ENCODE assay signal across 16 cellular contexts in the genomic region with DNA sequence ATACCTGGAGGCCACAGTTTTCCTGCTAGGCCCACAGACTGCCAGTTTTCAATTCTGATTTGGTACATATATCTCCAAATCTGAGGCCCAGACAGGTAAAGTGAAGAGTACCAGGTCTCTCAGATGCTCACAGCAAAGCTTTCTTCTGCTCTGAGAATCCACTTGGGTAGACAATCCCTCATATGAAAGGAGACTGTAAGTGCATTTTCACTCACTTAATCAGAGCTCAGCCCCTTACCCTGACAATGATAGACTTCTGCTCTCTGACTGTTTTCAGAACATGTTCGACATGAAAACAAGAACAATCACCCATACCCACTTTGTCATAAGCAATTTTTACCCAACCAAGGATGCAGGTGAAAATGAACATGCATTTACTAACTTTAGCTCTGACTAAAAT. TPM values are rescaled to one million over a fixed set of nuclear protein-coding genes. Genes with fewer than 3 reads are reported as not detected.
DNase-seq lines count a peak whose midpoint lies in the region; ATAC-seq and TF ChIP-seq lines count a peak whose summit lies in the region.
"Had no signal": no experiment of that assay in that cellular context is flagged by ENCODE, and none has a peak within 500 bp of the region (broad histone marks: within the 10 kb centered on the region; RNA-seq: fewer than 3 reads in every experiment).

No MANE protein-coding gene starts in this region.

- TF ChIP-seq EP300 in transverse colon (IDR thresholded peaks at IDR 0.05; ENCODE audit: low read depth) (no peak), upper lobe of left lung (IDR thresholded peaks at IDR 0.05) (no peak)

- no peaks in the 10 kb centered on the region for H3K27me3 Mint-ChIP-seq in activated naive CD4-positive, alpha-beta T cell treated with anti-CD3 and anti-CD28 coated beads, Interleukin-2, amount 50 U/mL, for 24 hours
- H3K27me3 Mint-ChIP-seq: stimulated activated memory B cell treated with anti-CD40 and anti-IgM and Interleukin-4, amounts not matched to agents 10 μg/mL and 1 μg/mL and 100 μg/mL, for 72 hours had no signal

- in situ Hi-C loops in transverse colon (cut with MboI; ENCODE audit: low pct_ligation_motif_present in 1 of 4, low pct_unique_long_range_greater_than_20kb in 1 of 4, low sequenced_read_pairs in 3 of 4) = no loop called here

- H3K36me3 ChIP-seq in Peyer's patch (no peaks in the 10 kb centered on the region), colonic mucosa (no peaks in the 10 kb centered on the region), transverse colon (no peaks in the 10 kb centered on the region), upper lobe of left lung (no peaks in the 10 kb centered on the region)
- H3K36me3 ChIP-seq: breast epithelium had no signal

- H3K9me3 Mint-ChIP-seq in activated naive CD4-positive, alpha-beta T cell treated with anti-CD3 and anti-CD28 coated beads, Interleukin-2, amount 50 U/mL, for 24 hours = no peaks in the 10 kb centered on the region
- H3K9me3 Mint-ChIP-seq: stimulated activated memory B cell treated with anti-CD40 and anti-IgM and Interleukin-4, amounts not matched to agents 10 μg/mL and 1 μg/mL and 100 μg/mL, for 72 hours had no signal

- peak overlapping the region; percentile 49 for H3K4me3 Mint-ChIP-seq in activated naive CD4-positive, alpha-beta T cell treated with anti-CD3 and anti-CD28 coated beads, Interleukin-2, amount 50 U/mL, for 24 hours
- H3K4me3 Mint-ChIP-seq: stimulated activated memory B cell treated with anti-CD40 and anti-IgM and Interleukin-4, amounts not matched to agents 10 μg/mL and 1 μg/mL and 100 μg/mL, for 72 hours had no signal

- peaks cover 0 to 52% (median 16%) of the 10 kb centered on the region in 4 donors for H3K4me1 ChIP-seq in Peyer's patch
- H3K4me1 ChIP-seq in colonic mucosa = peaks cover 11% of the 10 kb centered on the region
- peaks cover 6 to 89% (median 60%) of the 10 kb centered on the region in 4 donors for H3K4me1 ChIP-seq in transverse colon
- H3K4me1 ChIP-seq in upper lobe of left lung = peaks cover 9 to 15% (median 13%) of the 10 kb centered on the region in 4 donors
- H3K4me1 ChIP-seq: breast epithelium had no signal

- DNase-seq in activated naive CD4-positive, alpha-beta T cell (lab: John Stamatoyannopoulos, UW) = no peak
- DNase-seq in Peyer's patch (no peak), colonic mucosa (no peak), transverse colon (no peak), DMS79 (lab: John Stamatoyannopoulos, UW) (no peak), upper lobe of left lung (no peak)
- DNase-seq: activated CD4-positive, CD25-positive, alpha-beta regulatory T cell; hippocampal formation; MV-4-11; NCI-H2081 treated with DMSO at 0.1 percent for 48 hours had no signal

- no peaks in the 10 kb centered on the region for H3K9me3 ChIP-seq in Peyer's patch
- H3K9me3 ChIP-seq in colonic mucosa = no peaks in the 10 kb centered on the region
- no peaks in the 10 kb centered on the region for H3K9me3 ChIP-seq in transverse colon
- no peaks in the 10 kb centered on the region for H3K9me3 ChIP-seq in upper lobe of left lung
- H3K9me3 ChIP-seq: breast epithelium had no signal

- no peak for ATAC-seq in GM18505 (IDR thresholded peaks at IDR 0.05; ENCODE audit: unreplicated experiment)
- no peak for ATAC-seq in upper lobe of left lung (ENCODE audit: low FRiP score in 2 of 2)
- ATAC-seq: stimulated activated memory B cell treated with anti-CD40 and anti-IgM and Interleukin-4, amounts not matched to agents 10 μg/mL and 1 μg/mL and 100 μg/mL, for 72 hours had no signal

- peaks cover 93% of the 10 kb centered on the region for H3K4me1 Mint-ChIP-seq in activated naive CD4-positive, alpha-beta T cell treated with anti-CD3 and anti-CD28 coated beads, Interleukin-2, amount 50 U/mL, for 24 hours

- TF ChIP-seq CTCF in Peyer's patch (IDR thresholded peaks at IDR 0.05) (no peak), colonic mucosa (IDR thresholded peaks at IDR 0.05) (no peak), transverse colon (IDR thresholded peaks at IDR 0.05) (no peak), upper lobe of left lung (IDR thresholded peaks at IDR 0.05) (no peak)

- TF ChIP-seq POLR2A in Peyer's patch (IDR thresholded peaks at IDR 0.05) (no peak), transverse colon (IDR thresholded peaks at IDR 0.05) (no peak), GM18505 (IDR thresholded peaks at IDR 0.05; ENCODE audit: borderline replicate concordance, extremely low read depth, insufficient read depth, insufficient read length) (no peak), upper lobe of left lung (IDR thresholded peaks at IDR 0.05) (no peak)

- peak overlapping the region; percentile 11 to 92 (median 72) for H3K27ac ChIP-seq in Peyer's patch
- peak overlapping the region; percentile 83 for H3K27ac ChIP-seq in colonic mucosa
- H3K27ac ChIP-seq in transverse colon = peak overlapping the region; percentile 81 to 88 (median 85)
- H3K27ac ChIP-seq in upper lobe of left lung = peak overlapping the region in 2 of 4 donors; percentile 3 to 12
- H3K27ac ChIP-seq: breast epithelium, RWPE1 had no signal

- intact Hi-C loops in colonic mucosa (cut with DNase I) = no loop called here
- intact Hi-C loops in transverse colon (cut with DNase I; ENCODE audit: low total_unique reads) = no loop called here

- H3K9ac ChIP-seq in colonic mucosa (ENCODE audit: low read depth in 2 of 2, low read length in 2 of 2) = peak overlapping the region in 1 of 2 donors; percentile 60

- H3K27ac Mint-ChIP-seq in activated naive CD4-positive, alpha-beta T cell treated with anti-CD3 and anti-CD28 coated beads, Interleukin-2, amount 50 U/mL, for 24 hours = peak overlapping the region; percentile 79
- H3K27ac Mint-ChIP-seq: stimulated activated memory B cell treated with anti-CD40 and anti-IgM and Interleukin-4, amounts not matched to agents 10 μg/mL and 1 μg/mL and 100 μg/mL, for 72 hours had no signal

- H3K36me3 Mint-ChIP-seq in activated naive CD4-positive, alpha-beta T cell treated with anti-CD3 and anti-CD28 coated beads, Interleukin-2, amount 50 U/mL, for 24 hours = peaks cover 2% of the 10 kb centered on the region
- H3K36me3 Mint-ChIP-seq: stimulated activated memory B cell treated with anti-CD40 and anti-IgM and Interleukin-4, amounts not matched to agents 10 μg/mL and 1 μg/mL and 100 μg/mL, for 72 hours had no signal

- H3K27me3 ChIP-seq in Peyer's patch (no peaks in the 10 kb centered on the region), colonic mucosa (no peaks in the 10 kb centered on the region), transverse colon (no peaks in the 10 kb centered on the region), upper lobe of left lung (no peaks in the 10 kb centered on the region)
- H3K27me3 ChIP-seq: breast epithelium had no signal

- no peak overlapping the region for H3K4me3 ChIP-seq in Peyer's patch
- H3K4me3 ChIP-seq in colonic mucosa = no peak overlapping the region
- no peak overlapping the region for H3K4me3 ChIP-seq in transverse colon
- H3K4me3 ChIP-seq in upper lobe of left lung = no peak overlapping the region
- H3K4me3 ChIP-seq: breast epithelium, skin epidermis had no signal

- WGBS in transverse colon (ENCODE audit: low coverage in 1 of 2), 2 donors = 44 to 84% methylated on average over 1 of the region's 1 CpG
- 89 to 93% methylated on average over 1 of the region's 1 CpG for WGBS in upper lobe of left lung, 2 donors

RNA-seq across cellular contexts. Expression of gene GPRIN3, which starts 7.1 kb away (rescaled TPM):
- total RNA-seq in Peyer's patch (10 to 100 TPM; 13.1 to 26.8 (median 17.8) TPM), colonic mucosa (10 to 100 TPM; 22.5 to 26.8 TPM), transverse colon (10 to 100 TPM; 10.1 to 21.4 (median 12.8) TPM), upper lobe of left lung (10 to 100 TPM; 13.6 to 28.0 (median 20.6) TPM)
